Comparison of ENCODE assay signal across 10 cellular contexts in genomic region chr6:139973602-139974373, GRCh38.
DNase-seq lines count a peak whose midpoint lies in the region; ATAC-seq and TF ChIP-seq lines count a peak whose summit lies in the region.
"Had no signal": no experiment of that assay in that cellular context is flagged by ENCODE, and none has a peak within 500 bp of the region (broad histone marks: within the 10 kb centered on the region; RNA-seq: fewer than 3 reads in every experiment).

No MANE protein-coding gene starts in this region.

- TF ChIP-seq RAD21 in SK-N-SH (IDR thresholded peaks at IDR 0.05; ENCODE audit: low read length) = no peak

- no peaks in the 10 kb centered on the region for H3K9me2 ChIP-seq in SK-N-SH

- 70% methylated on average over 4 of the region's 4 CpGs for WGBS in SK-N-SH (ENCODE audit: low lambda C conversion rate)
- WGBS in trophoblast cell (ENCODE audit: extremely low coverage, insufficient coverage, insufficient read length) = no CpG with 5 or more reads among the region's 4 CpGs

- H3K14ac ChIP-seq in trophoblast cell (ENCODE audit: low read length) = no peak overlapping the region

- no peaks in the 10 kb centered on the region for H3K36me3 ChIP-seq in SK-N-SH (replicated peaks in 1 of 2; ENCODE audit: control insufficient read depth in 1 of 2, insufficient read depth in 2 of 2, low read length in 1 of 2)
- peaks cover 0 to 2% of the 10 kb centered on the region in 2 experiments for H3K36me3 ChIP-seq in trophoblast cell (ENCODE audit: control insufficient read depth in 1 of 2, insufficient read depth in 2 of 2, low read length in 2 of 2)
- H3K36me3 ChIP-seq: neutrophil had no signal

- peaks cover 6% of the 10 kb centered on the region for H3K4me1 Mint-ChIP-seq in activated T-helper 17 cell treated with anti-CD3 and anti-CD28 coated beads, Interleukin-2, amount 50 U/mL, for 72 hours

- no peak for TF ChIP-seq EP300 in SK-N-SH (IDR thresholded peaks at IDR 0.05; ENCODE audit: borderline replicate concordance in 1 of 2, low read depth in 1 of 2, low read length in 1 of 2)

- H3K27ac ChIP-seq in SK-N-SH (ENCODE audit: low read depth in 2 of 2, low read length in 1 of 2) (peak overlapping the region in 1 of 2 experiments; percentile 52; a peak in 2 of 4 replicates), trophoblast cell (ENCODE audit: low read depth, low read length) (no peak overlapping the region)
- H3K27ac ChIP-seq: neutrophil had no signal

- no peak overlapping the region for H3K4me2 ChIP-seq in SK-N-SH
- no peak overlapping the region for H3K4me2 ChIP-seq in trophoblast cell (ENCODE audit: low read length)

- DNase-seq in GM04503 (ENCODE audit: low read depth) = peak; percentile 33
- DNase-seq in SK-N-SH = no peak
- DNase-seq in Right ventricle myocardium superior = no peak
- peak; percentile 80 to 89 for DNase-seq in trophoblast cell
- no peak for DNase-seq in GF-D8 (lab: John Stamatoyannopoulos, UW)
- DNase-seq: stimulated activated naive B cell treated with anti-CD40 and anti-IgM and Interleukin-4, amounts not matched to agents 10 μg/mL and 1 μg/mL and 100 μg/mL, for 72 hours had no signal

- H2BK5ac ChIP-seq in trophoblast cell (ENCODE audit: low read depth, low read length, poor library complexity) = no peak overlapping the region

- intact Hi-C loops in Right ventricle myocardium superior (cut with DNase I) = loop anchor here (5.0 to 10.0 kb wide), 2 partner anchors 86 to 101 kb away; no protein-coding TSS in a partner anchor

- no peak overlapping the region for H3K18ac ChIP-seq in trophoblast cell (ENCODE audit: low read length)

- H3K27me3 ChIP-seq in SK-N-SH (ENCODE audit: insufficient read depth) (no peaks in the 10 kb centered on the region), trophoblast cell (ENCODE audit: insufficient read depth, low read length) (no peaks in the 10 kb centered on the region)
- H3K27me3 ChIP-seq: neutrophil had no signal

- H3F3A ChIP-seq in SK-N-SH (replicated peaks; ENCODE audit: insufficient read depth) = peaks cover 13% of the 10 kb centered on the region

- no peak overlapping the region for H3K4me3 Mint-ChIP-seq in activated T-helper 17 cell treated with anti-CD3 and anti-CD28 coated beads, Interleukin-2, amount 50 U/mL, for 72 hours
- H3K4me3 Mint-ChIP-seq: stimulated activated naive B cell treated with anti-CD40 and anti-IgM and Interleukin-4, amounts not matched to agents 10 μg/mL and 1 μg/mL and 100 μg/mL, for 72 hours had no signal

- peaks cover 12% of the 10 kb centered on the region for H3K27me3 Mint-ChIP-seq in activated T-helper 17 cell treated with anti-CD3 and anti-CD28 coated beads, Interleukin-2, amount 50 U/mL, for 72 hours

- no peaks in the 10 kb centered on the region for H3K79me2 ChIP-seq in SK-N-SH (ENCODE audit: insufficient read depth)
- H3K79me2 ChIP-seq in trophoblast cell (ENCODE audit: control insufficient read depth, insufficient read depth, low read length, poor library complexity) = peaks cover 3% of the 10 kb centered on the region

- no peak overlapping the region for H3K4ac ChIP-seq in trophoblast cell (ENCODE audit: low read depth, low read length)

- no peak overlapping the region for H2BK12ac ChIP-seq in trophoblast cell (ENCODE audit: low read length)

- TF ChIP-seq CTCF in SK-N-SH (IDR thresholded peaks at IDR 0.05) = no peak

- no peak overlapping the region for H2BK120ac ChIP-seq in trophoblast cell (ENCODE audit: insufficient read depth, low read length, poor library complexity)

- no peak overlapping the region for H3K27ac Mint-ChIP-seq in activated T-helper 17 cell treated with anti-CD3 and anti-CD28 coated beads, Interleukin-2, amount 50 U/mL, for 72 hours
- H3K27ac Mint-ChIP-seq: stimulated activated naive B cell treated with anti-CD40 and anti-IgM and Interleukin-4, amounts not matched to agents 10 μg/mL and 1 μg/mL and 100 μg/mL, for 72 hours had no signal

- no peak overlapping the region for H2AK5ac ChIP-seq in trophoblast cell (ENCODE audit: low read length)

- CTCF ChIA-PET in SK-N-SH (lab: Yijun Ruan, JAX) = no interaction called here

- H4K91ac ChIP-seq in trophoblast cell (ENCODE audit: low read depth, low read length) = no peak overlapping the region

- H4K12ac ChIP-seq in trophoblast cell (ENCODE audit: low read depth, low read length) = no peak overlapping the region

- no peak overlapping the region for H3K23ac ChIP-seq in trophoblast cell (ENCODE audit: low read length)

- POLR2A ChIA-PET in SK-N-SH (lab: Yijun Ruan, JAX) = no interaction called here

- H3K4me1 ChIP-seq in SK-N-SH (ENCODE audit: control insufficient read depth in 1 of 2, insufficient read depth in 2 of 2, low read depth in 1 of 2, low read length in 1 of 2) (peaks cover 2 to 11% of the 10 kb centered on the region in 2 experiments; a peak in 2 of 4 replicates), trophoblast cell (ENCODE audit: control insufficient read depth in 1 of 2, insufficient read depth in 2 of 2, low read length in 2 of 2) (peaks cover 0 to 5% of the 10 kb centered on the region in 2 experiments)

- H3K36me3 Mint-ChIP-seq in activated T-helper 17 cell treated with anti-CD3 and anti-CD28 coated beads, Interleukin-2, amount 50 U/mL, for 72 hours (ENCODE audit: low read depth) = no peaks in the 10 kb centered on the region
- H3K36me3 Mint-ChIP-seq: stimulated activated naive B cell treated with anti-CD40 and anti-IgM and Interleukin-4, amounts not matched to agents 10 μg/mL and 1 μg/mL and 100 μg/mL, for 72 hours had no signal

- peaks cover 14% of the 10 kb centered on the region for H3K79me1 ChIP-seq in trophoblast cell (ENCODE audit: low read length)

- H4K8ac ChIP-seq in trophoblast cell (ENCODE audit: low read depth, low read length) = no peak overlapping the region

- H3K9ac ChIP-seq in SK-N-SH (no peak overlapping the region), trophoblast cell (ENCODE audit: low read length) (no peak overlapping the region)

- no peak overlapping the region for H3K4me3 ChIP-seq in SK-N-SH (ENCODE audit: low read depth in 2 of 2, low read length in 1 of 2)
- H3K4me3 ChIP-seq in trophoblast cell (ENCODE audit: low read depth, low read length) = no peak overlapping the region

- no peaks in the 10 kb centered on the region for H4K20me1 ChIP-seq in SK-N-SH (ENCODE audit: insufficient read depth)

- H3K9me3 ChIP-seq in SK-N-SH (no peaks in the 10 kb centered on the region), trophoblast cell (ENCODE audit: insufficient read depth, low read depth, low read length) (no peaks in the 10 kb centered on the region)
- H3K9me3 ChIP-seq: neutrophil had no signal

- H3K9me3 Mint-ChIP-seq in activated T-helper 17 cell treated with anti-CD3 and anti-CD28 coated beads, Interleukin-2, amount 50 U/mL, for 72 hours = no peaks in the 10 kb centered on the region
- H3K9me3 Mint-ChIP-seq: stimulated activated naive B cell treated with anti-CD40 and anti-IgM and Interleukin-4, amounts not matched to agents 10 μg/mL and 1 μg/mL and 100 μg/mL, for 72 hours had no signal

- H2AFZ ChIP-seq in SK-N-SH (ENCODE audit: low read depth) (peak overlapping the region; percentile 54; the same call in 1 of the 2 replicates), trophoblast cell (ENCODE audit: insufficient read depth, low read length, poor library complexity) (no peak overlapping the region)

- ATAC-seq in Right ventricle myocardium superior (ENCODE audit: poor library complexity) (peak; percentile 92), GM21717 (IDR thresholded peaks at IDR 0.05; ENCODE audit: unreplicated experiment) (no peak), HG02759 (IDR thresholded peaks at IDR 0.05; ENCODE audit: unreplicated experiment) (no peak)
- ATAC-seq in activated T-helper 17 cell treated with anti-CD3 and anti-CD28 coated beads, Interleukin-2, amount 50 U/mL, for 72 hours (replicated peaks) = no peak
- ATAC-seq: stimulated activated naive B cell treated with anti-CD40 and anti-IgM and Interleukin-4, amounts not matched to agents 10 μg/mL and 1 μg/mL and 100 μg/mL, for 72 hours had no signal

TF ChIP-seq in SK-N-SH, 30 proteins besides CTCF, POLR2A, EP300 and RAD21 (continues in another document):
- TF ChIP-seq PBX3 (IDR thresholded peaks at IDR 0.05) (no peak), EZH2phosphoT487 (IDR thresholded peaks at IDR 0.05; ENCODE audit: borderline replicate concordance, low read depth) (no peak), MAX (IDR thresholded peaks at IDR 0.05; ENCODE audit: low read depth) (no peak), JUND (IDR thresholded peaks at IDR 0.05) (no peak), ZBTB33 (IDR thresholded peaks at IDR 0.05; ENCODE audit: borderline replicate concordance, low read depth) (no peak), GATA2 (CRISPR knock-in tag; IDR thresholded peaks at IDR 0.05) (no peak), RXRA (IDR thresholded peaks at IDR 0.05; ENCODE audit: borderline replicate concordance, low read depth) (no peak), RFX5 (IDR thresholded peaks at IDR 0.05; ENCODE audit: low read length) (no peak), FOXJ3 (CRISPR knock-in tag; IDR thresholded peaks at IDR 0.05) (no peak), RCOR1 (IDR thresholded peaks at IDR 0.05; ENCODE audit: low read length) (no peak)

Comparison
In these comparisons a context has a peak if more than half of its experiments do, and no peak if none do; other contexts are left out.
1. DNase-seq: peak in GM04503 (single experiment) and trophoblast cell (2 of 2); none in SK-N-SH (single experiment), Right ventricle myocardium superior (single experiment) and GF-D8 (single experiment).